Comparison of ENCODE assay signal across 8 cellular contexts in genomic region chr20:34956041-34956458, GRCh38. TPM values are rescaled to one million over a fixed set of nuclear protein-coding genes. Genes with fewer than 3 reads are reported as not detected.
DNase-seq lines count a peak whose midpoint lies in the region; ATAC-seq, FAIRE-seq and TF ChIP-seq lines count a peak whose summit lies in the region.

No MANE protein-coding gene starts in this region.

- peaks cover 11 to 43% (median 38%) of the 10 kb centered on the region in 7 donors for H3K4me1 Mint-ChIP-seq in naive thymus-derived CD4-positive, alpha-beta T cell

- FAIRE-seq in HTR-8/SVneo (lab: Jason Lieb, UNC): no peak

- CTCF ChIA-PET in naive thymus-derived CD4-positive, alpha-beta T cell (lab: Charles Lee): interaction anchor here (0.6 to 5.9 kb wide), 3 partner anchors 10 to 123 kb away, joined by 3 to 33 read pairs (median 4); partner anchors contain the start of gene GGT7

- H3K27me3 Mint-ChIP-seq in naive thymus-derived CD4-positive, alpha-beta T cell: no peaks in the 10 kb centered on the region

- peak overlapping the region; percentile 95 to 100 (median 98) for H3K4me3 Mint-ChIP-seq in naive thymus-derived CD4-positive, alpha-beta T cell

- no peaks in the 10 kb centered on the region for H3K27me3 ChIP-seq in naive thymus-derived CD4-positive, alpha-beta T cell (ENCODE audit: control insufficient read depth in 2 of 2, insufficient read depth in 2 of 2, low read length in 2 of 2)

- H3K9me3 ChIP-seq in naive thymus-derived CD4-positive, alpha-beta T cell (ENCODE audit: control insufficient read depth in 2 of 3, low read length in 3 of 3): no peaks in the 10 kb centered on the region

- ATAC-seq in naive thymus-derived CD4-positive, alpha-beta T cell: no peak

- POLR2A ChIA-PET in naive thymus-derived CD4-positive, alpha-beta T cell (lab: Charles Lee): interaction anchor here (3.6 kb wide), 1 partner anchor 82 kb away, joined by 32 read pairs; the partner anchor contains the start of genes ACSS2 and GGT7

- H3K4me1 ChIP-seq in naive thymus-derived CD4-positive, alpha-beta T cell (ENCODE audit: control insufficient read depth in 2 of 2, insufficient read depth in 2 of 2, low read length in 2 of 2): peaks cover 5 to 11% of the 10 kb centered on the region in 2 donors

- intact Hi-C loops in naive thymus-derived CD4-positive, alpha-beta T cell (cut with micrococcal nuclease): loop anchor here in 1 of 2 donors (5.0 kb wide), 1 partner anchor 586 kb away; the partner anchor contains the start of gene ERGIC3

- TF ChIP-seq CTCF in AG09309 (IDR thresholded peaks at IDR 0.05; ENCODE audit: control insufficient read depth, insufficient read depth, low read depth, low read length, missing control alignments): no peak

- H3K9me3 Mint-ChIP-seq in naive thymus-derived CD4-positive, alpha-beta T cell: peaks cover 0 to 2% (median 0%) of the 10 kb centered on the region in 11 donors

- DNase-seq in AG09309 (ENCODE audit: low read depth) (no peak), HTR-8/SVneo (ENCODE audit: insufficient read length, low spot score) (no peak), AML-193 (lab: John Stamatoyannopoulos, UW) (no peak), GOT3 (lab: John Stamatoyannopoulos, UW) (no peak), NCI-H82 (lab: John Stamatoyannopoulos, UW) (no peak)
- DNase-seq in Jurkat, Clone E6-1 (ENCODE audit: low read depth, low spot score): no peak
- DNase-seq in naive thymus-derived CD4-positive, alpha-beta T cell: peak in 1 of 9 donors; percentile 1

- H3K4me3 ChIP-seq in AG09309 (ENCODE audit: control insufficient read depth, low read depth, low read length): peak overlapping the region; percentile 74
- H3K4me3 ChIP-seq in Jurkat, Clone E6-1 (ENCODE audit: low read length): peak overlapping the region; percentile 86
- H3K4me3 ChIP-seq in naive thymus-derived CD4-positive, alpha-beta T cell (ENCODE audit: low read length): peak overlapping the region; percentile 87

- H3K27ac Mint-ChIP-seq in naive thymus-derived CD4-positive, alpha-beta T cell: peak overlapping the region; percentile 94 to 98 (median 97)

- peaks cover 0 to 6% (median 0%) of the 10 kb centered on the region in 3 experiments for H3K36me3 ChIP-seq in naive thymus-derived CD4-positive, alpha-beta T cell (ENCODE audit: control insufficient read depth in 2 of 3, insufficient read depth in 3 of 3, low read length in 3 of 3)

- peak overlapping the region; percentile 97 for H3K27ac ChIP-seq in cingulate gyrus (ENCODE audit: low read depth, low read length)
- H3K27ac ChIP-seq in naive thymus-derived CD4-positive, alpha-beta T cell (ENCODE audit: low read depth, low read length): peak overlapping the region; percentile 77

- peaks cover 0 to 3% (median 0%) of the 10 kb centered on the region in 5 donors for H3K36me3 Mint-ChIP-seq in naive thymus-derived CD4-positive, alpha-beta T cell

RNA-seq across cellular contexts. Expression of gene MYH7B, which starts 0.4 kb away (rescaled TPM):
- polyA plus RNA-seq in Jurkat, Clone E6-1 (2012; ENCODE audit: insufficient read depth, insufficient read length): 0.32 TPM
- 1 to 10 TPM in 1 of 5 experiments, under 1 TPM in 4; 0.15 to 1.0 (median 0.44) TPM for total RNA-seq in naive thymus-derived CD4-positive, alpha-beta T cell
- polyA plus RNA-seq in naive thymus-derived CD4-positive, alpha-beta T cell: under 1 TPM in 1 of 2 donors, not detected in 1; 0.52 TPM

RNA-seq across cellular contexts. Expression of gene GSS, which starts 0.4 kb away (rescaled TPM):
- 76.0 TPM for polyA plus RNA-seq in Jurkat, Clone E6-1 (2012; ENCODE audit: insufficient read depth, insufficient read length)
- total RNA-seq in naive thymus-derived CD4-positive, alpha-beta T cell: 10 to 100 TPM; 25.9 to 54.4 (median 45.8) TPM
- 10 to 100 TPM; 31.6 to 35.5 TPM for polyA plus RNA-seq in naive thymus-derived CD4-positive, alpha-beta T cell
